In the genomic region with DNA sequence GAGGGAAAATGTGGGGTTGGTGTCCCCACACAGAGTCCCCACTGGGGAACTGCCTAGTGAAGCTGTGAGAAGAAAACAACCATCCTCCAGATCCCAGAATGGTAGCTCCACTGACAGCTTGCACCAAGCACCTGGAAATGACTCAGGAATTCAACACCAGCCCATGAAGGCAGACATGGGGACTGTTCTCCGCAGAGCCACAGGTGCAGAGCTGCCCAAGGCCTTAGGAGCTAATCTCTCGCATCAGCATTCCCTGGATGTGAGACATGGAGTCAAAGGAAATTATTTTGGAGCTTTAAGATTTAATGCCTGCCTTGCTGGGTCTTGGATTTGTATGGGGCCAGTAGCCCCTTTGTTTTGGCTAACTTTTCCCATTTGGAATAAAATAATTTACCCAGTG, we compare ENCODE assay signal across 23 cellular contexts.
"Had no signal": no experiment of that assay in that cellular context is flagged by ENCODE, and none has a peak within 500 bp of the region (broad histone marks: within the 10 kb centered on the region; RNA-seq: fewer than 3 reads in every experiment).

No MANE protein-coding gene starts in this region.

- H3K36me3 ChIP-seq: stomach, suprapubic skin, thoracic aorta, thyroid gland, tibial artery, tibial nerve, transverse colon, upper lobe of left lung, upper lobe of right lung, uterus, vagina had no signal

- H3K27me3 ChIP-seq: suprapubic skin, testis, thyroid gland, tibial artery, transverse colon, upper lobe of left lung, upper lobe of right lung, vagina had no signal

- DNase-seq: stimulated activated CD4-positive, alpha-beta T cell treated with anti-CD3 and anti-CD28 coated beads, Interleukin-2, amount 100 ng/mL, for 48 hours; stimulated activated CD4-positive, alpha-beta T cell treated with anti-CD3 and anti-CD28 coated beads, Interleukin-4, amount 100 ng/mL, for 1 hour; stimulated activated CD4-positive, alpha-beta T cell treated with anti-CD3 and anti-CD28 coated beads, Interleukin-4, amount 100 ng/mL, for 24 hours; stimulated activated CD4-positive, alpha-beta T cell treated with anti-CD3 and anti-CD28 coated beads, Interleukin-4, amount 100 ng/mL, for 4 hours; stimulated activated CD8-positive, alpha-beta memory T cell treated with anti-CD3 and anti-CD28 coated beads, Interleukin-4, amount 100 ng/mL, for 48 hours; stimulated activated naive B cell treated with anti-CD40 and anti-IgM and Interleukin-4, amounts not matched to agents 10 μg/mL and 1 μg/mL and 100 μg/mL, for 72 hours; stimulated activated naive CD4-positive, alpha-beta T cell; stimulated activated naive CD4-positive, alpha-beta T cell treated with Interleukin-2 at 50 U/mL for 16 hours; stimulated activated naive CD8-positive, alpha-beta T cell treated with anti-CD3 and anti-CD28 coated beads, Interleukin-15, amount 100 ng/mL, for 72 hours; stimulated activated naive CD8-positive, alpha-beta T cell treated with anti-CD3 and anti-CD28 coated beads, Interleukin-15, Interleukin-2, amounts not matched to agents 100 U/mL and 50 U/mL, for 24 hours; stomach; substantia nigra; testis; thyroid gland; tibial artery; transverse colon; upper lobe of left lung; upper lobe of right lung; uterus had no signal

- H3K9me3 ChIP-seq: stomach, suprapubic skin, testis, thoracic aorta, thyroid gland, tibial nerve, transverse colon, upper lobe of left lung, upper lobe of right lung, uterus, vagina had no signal

- H3K4me3 ChIP-seq: stomach, suprapubic skin, testis, thoracic aorta, thyroid gland, tibial artery, tibial nerve, transverse colon, upper lobe of left lung, upper lobe of right lung, uterus, vagina had no signal

- H3K4me1 ChIP-seq: stomach, suprapubic skin, testis, thyroid gland, tibial artery, tibial nerve, transverse colon, upper lobe of left lung, upper lobe of right lung, uterus, vagina had no signal

- H3K27ac ChIP-seq: stomach, suprapubic skin, testis, thoracic aorta, thyroid gland, tibial artery, tibial nerve, transverse colon, upper lobe of left lung, upper lobe of right lung, uterus, vagina had no signal
